Comparison of ENCODE assay signal across 8 cellular contexts in genomic region chr4:74311696-74312313, GRCh38. TPM values are rescaled to one million over a fixed set of nuclear protein-coding genes. Genes with fewer than 3 reads are reported as not detected.
DNase-seq lines count a peak whose midpoint lies in the region; ATAC-seq, FAIRE-seq and TF ChIP-seq lines count a peak whose summit lies in the region.

No MANE protein-coding gene starts in this region.

- no peak overlapping the region for H3K4me3 ChIP-seq in neural progenitor cell

- H3K4me2 ChIP-seq in neural progenitor cell = no peak overlapping the region

- peak; percentile 87 for FAIRE-seq in D721Med (lab: Jason Lieb, UNC)

- H3K9me3 ChIP-seq in neural progenitor cell (ENCODE audit: low read depth) = no peaks in the 10 kb centered on the region

- ATAC-seq in GM18519 (IDR thresholded peaks at IDR 0.05; ENCODE audit: low FRiP score, unreplicated experiment) = peak; percentile 44
- peak; percentile 40 for ATAC-seq in HG03565 (IDR thresholded peaks at IDR 0.05; ENCODE audit: unreplicated experiment)
- peak; percentile 14 for ATAC-seq in esophagus mucosa
- ATAC-seq in HG03139 (IDR thresholded peaks at IDR 0.05; ENCODE audit: unreplicated experiment) = no peak
- ATAC-seq in activated T-cell treated with anti-CD3 and anti-CD28 coated beads, Interleukin-2, amount 50 U/mL, for 4 hours = no peak

- DNase-seq in D721Med (ENCODE audit: insufficient read length, low spot score) (no peak), RKO (ENCODE audit: low spot score) (peak; percentile 74), neural progenitor cell (ENCODE audit: low spot score) (peak; percentile 68)
- no peak for DNase-seq in activated T-cell treated with anti-CD3 and anti-CD28 coated beads, Interleukin-2, amount 50 U/mL, for 4 hours

- H3K27me3 Mint-ChIP-seq in neural progenitor cell (ENCODE audit: insufficient read depth, low read depth) = no peaks in the 10 kb centered on the region
- H3K27me3 Mint-ChIP-seq in activated T-cell treated with anti-CD3 and anti-CD28 coated beads, Interleukin-2, amount 50 U/mL, for 4 hours (ENCODE audit: low read depth) = no peaks in the 10 kb centered on the region

- H3K9ac ChIP-seq in neural progenitor cell = no peak overlapping the region

- H3K36me3 Mint-ChIP-seq in neural progenitor cell = no peaks in the 10 kb centered on the region
- no peaks in the 10 kb centered on the region for H3K36me3 Mint-ChIP-seq in activated T-cell treated with anti-CD3 and anti-CD28 coated beads, Interleukin-2, amount 50 U/mL, for 4 hours (ENCODE audit: insufficient read depth)

- no peaks in the 10 kb centered on the region for H3K4me1 Mint-ChIP-seq in neural progenitor cell
- peaks cover 12% of the 10 kb centered on the region for H3K4me1 Mint-ChIP-seq in activated T-cell treated with anti-CD3 and anti-CD28 coated beads, Interleukin-2, amount 50 U/mL, for 4 hours (ENCODE audit: low read depth)

- no peaks in the 10 kb centered on the region for H3F3A ChIP-seq in neural progenitor cell (ENCODE audit: low read depth)

- peak; percentile 80 for TF ChIP-seq CTCF in D721Med (IDR thresholded peaks at IDR 0.05; ENCODE audit: insufficient read depth, missing control alignments)
- TF ChIP-seq CTCF in neural progenitor cell (IDR thresholded peaks at IDR 0.05) = peak; percentile 71

- H4K20me1 ChIP-seq in neural progenitor cell (ENCODE audit: low read depth) = no peaks in the 10 kb centered on the region

- no peak overlapping the region for H3K4me3 Mint-ChIP-seq in neural progenitor cell
- H3K4me3 Mint-ChIP-seq in activated T-cell treated with anti-CD3 and anti-CD28 coated beads, Interleukin-2, amount 50 U/mL, for 4 hours = no peak overlapping the region

- H3K9me3 Mint-ChIP-seq in neural progenitor cell = no peaks in the 10 kb centered on the region
- no peaks in the 10 kb centered on the region for H3K9me3 Mint-ChIP-seq in activated T-cell treated with anti-CD3 and anti-CD28 coated beads, Interleukin-2, amount 50 U/mL, for 4 hours

- no peak overlapping the region for H2AFZ ChIP-seq in neural progenitor cell (replicated peaks)

- no peak overlapping the region for H3K27ac Mint-ChIP-seq in neural progenitor cell

- H3K27me3 ChIP-seq in neural progenitor cell = no peaks in the 10 kb centered on the region

- H3K36me3 ChIP-seq in neural progenitor cell = no peaks in the 10 kb centered on the region

- H3K27ac ChIP-seq in neural progenitor cell = no peak overlapping the region

- no peaks in the 10 kb centered on the region for H3K4me1 ChIP-seq in neural progenitor cell

- no peaks in the 10 kb centered on the region for H3K79me2 ChIP-seq in neural progenitor cell (ENCODE audit: low read depth)

RNA-seq across cellular contexts. Expression of gene EPGN, which starts 3.5 kb away (rescaled TPM):
- total RNA-seq in esophagus mucosa (170 TPM), neural progenitor cell (ENCODE audit: low replicate concordance) (not detected in 2 replicates)
- under 1 TPM in 2 of 3 donors, not detected in 1; 0.22 to 0.26 TPM for total RNA-seq in activated T-cell treated with anti-CD3 and anti-CD28 coated beads, Interleukin-2, amount 50 U/mL, for 4 hours

RNA-seq across cellular contexts. Expression of gene EREG, which starts 53.1 kb away (rescaled TPM):
- 46.5 TPM for total RNA-seq in esophagus mucosa
- total RNA-seq in neural progenitor cell (ENCODE audit: low replicate concordance) = not detected in 2 replicates
- total RNA-seq in activated T-cell treated with anti-CD3 and anti-CD28 coated beads, Interleukin-2, amount 50 U/mL, for 4 hours = under 1 TPM; 0.13 to 0.63 (median 0.54) TPM

Comparison
In these comparisons a context has a peak if more than half of its experiments do, and no peak if none do; other contexts are left out.
1. DNase-seq: peak in RKO (single experiment) and neural progenitor cell (single experiment); none in D721Med (single experiment) and activated T-cell treated with anti-CD3 and anti-CD28 coated beads, Interleukin-2, amount 50 U/mL, for 4 hours (single experiment).
2. ATAC-seq: peak in GM18519 (single experiment), HG03565 (single experiment) and esophagus mucosa (single experiment); none in HG03139 (single experiment) and activated T-cell treated with anti-CD3 and anti-CD28 coated beads, Interleukin-2, amount 50 U/mL, for 4 hours (0 of 2).
3. RNA of gene EPGN, which starts 3.5 kb away (total RNA-seq): 170 TPM in esophagus mucosa (single experiment); 0.22 to 0.26 TPM in activated T-cell treated with anti-CD3 and anti-CD28 coated beads, Interleukin-2, amount 50 U/mL, for 4 hours and not detected in neural progenitor cell; every median in the first group is over 100 times any median in the second.
4. RNA of gene EREG, which starts 53.1 kb away (total RNA-seq): 46.5 TPM in esophagus mucosa (single experiment); 0.13 to 0.63 TPM in activated T-cell treated with anti-CD3 and anti-CD28 coated beads, Interleukin-2, amount 50 U/mL, for 4 hours and not detected in neural progenitor cell; every median in the first group is over 10 times any median in the second.